In genomic region chr17:43661699-43662431, GRCh38 we compare ENCODE assay signal across 8 cellular contexts. TPM values are rescaled to one million over a fixed set of nuclear protein-coding genes. Genes with fewer than 3 reads are reported as not detected.
A peak's percentile ranks its signal among the peaks of the same experiment; 100 is the strongest.
DNase-seq lines count a peak whose midpoint lies in the region; ATAC-seq and TF ChIP-seq lines count a peak whose summit lies in the region.

Gene MEOX1, minus strand, starts transcription at chr17:43661922. Its CDS starts 388 bp downstream, at chr17:43661534.

- no peaks in the 10 kb centered on the region for H3K27me3 Mint-ChIP-seq in CD4-positive, CD25-positive, alpha-beta regulatory T cell
- H3K27me3 Mint-ChIP-seq in nephron (ENCODE audit: low read depth): peaks cover 7% of the 10 kb centered on the region

- peak in 1 of 2 donors; percentile 25 for ATAC-seq in CD4-positive, CD25-positive, alpha-beta regulatory T cell (ENCODE audit: low read depth in 2 of 2)

- H3K27ac Mint-ChIP-seq in CD4-positive, CD25-positive, alpha-beta regulatory T cell: peak within 1 kb of the TSS; percentile 81 to 96 (median 92)
- peak within 1 kb of the TSS; percentile 88 to 97 (median 90) for H3K27ac Mint-ChIP-seq in nephron

- H3K36me3 Mint-ChIP-seq in CD4-positive, CD25-positive, alpha-beta regulatory T cell: no peaks in the 10 kb centered on the region
- H3K36me3 Mint-ChIP-seq in nephron (ENCODE audit: low read depth): no peaks in the 10 kb centered on the region

- peak within 1 kb of the TSS; percentile 86 for H3K4me3 ChIP-seq in CD4-positive, CD25-positive, alpha-beta regulatory T cell (ENCODE audit: low read depth, low read length)
- no peak within 1 kb of the TSS for H3K4me3 ChIP-seq in cardiac fibroblast (replicated peaks in 1 of 2; ENCODE audit: low read depth in 2 of 2, low read length in 2 of 2)

- no peaks in the 10 kb centered on the region for H3K9me3 Mint-ChIP-seq in CD4-positive, CD25-positive, alpha-beta regulatory T cell
- no peaks in the 10 kb centered on the region for H3K9me3 Mint-ChIP-seq in nephron

- no peaks in the 10 kb centered on the region for H3K9me3 ChIP-seq in CD4-positive, CD25-positive, alpha-beta regulatory T cell (ENCODE audit: control insufficient read depth in 2 of 2, low read length in 2 of 2)

- H3K27ac ChIP-seq in CD4-positive, CD25-positive, alpha-beta regulatory T cell (ENCODE audit: insufficient read depth, low read length, poor library complexity, severe bottlenecking): peak within 1 kb of the TSS; percentile 75

- no peaks in the 10 kb centered on the region for H3K36me3 ChIP-seq in CD4-positive, CD25-positive, alpha-beta regulatory T cell (ENCODE audit: control insufficient read depth, insufficient read depth, low read length)

- H3K4me3 Mint-ChIP-seq in CD4-positive, CD25-positive, alpha-beta regulatory T cell: peak within 1 kb of the TSS; percentile 66 to 93 (median 84)
- H3K4me3 Mint-ChIP-seq in nephron: peak within 1 kb of the TSS; percentile 75 to 86 (median 77)

- H3K4me1 ChIP-seq in CD4-positive, CD25-positive, alpha-beta regulatory T cell (ENCODE audit: control insufficient read depth, insufficient read depth, low read length, poor library complexity, severe bottlenecking): peaks cover 62% of the 10 kb centered on the region

- H3K4me1 Mint-ChIP-seq in CD4-positive, CD25-positive, alpha-beta regulatory T cell: peaks cover 6 to 71% (median 36%) of the 10 kb centered on the region in 4 donors
- peaks cover 72% of the 10 kb centered on the region for H3K4me1 Mint-ChIP-seq in nephron

- DNase-seq in CD4-positive, CD25-positive, alpha-beta regulatory T cell: peak in 1 of 3 donors; percentile 74
- DNase-seq in NCI-H446 treated with DMSO at 0.1 percent for 48 hours (lab: John Stamatoyannopoulos, UW) (peak; percentile 5), cardiac fibroblast (ENCODE audit: low read depth in 2 of 2) (peak; percentile 60 to 64), NCI-H187 treated with DMSO at 0.1 percent for 48 hours (lab: John Stamatoyannopoulos, UW) (no peak), T-helper 9 cell (no peak), NCI-H345 (lab: John Stamatoyannopoulos, UW) (no peak), OCI-M2 (lab: John Stamatoyannopoulos, UW; ENCODE audit: unreplicated experiment) (no peak)

- no peak for TF ChIP-seq CTCF in cardiac fibroblast (IDR thresholded peaks at IDR 0.05; ENCODE audit: low read depth, low read length)
- TF ChIP-seq CTCF in nephron (IDR thresholded peaks at IDR 0.05; ENCODE audit: unreplicated experiment in 3 of 3): no peak

- H3K27me3 ChIP-seq in CD4-positive, CD25-positive, alpha-beta regulatory T cell (ENCODE audit: control insufficient read depth, insufficient read depth, low read length): no peaks in the 10 kb centered on the region

RNA-seq across cellular contexts. Expression of gene MEOX1, which starts in this region (rescaled TPM):
- total RNA-seq in CD4-positive, CD25-positive, alpha-beta regulatory T cell: 15.3 TPM
- 10 to 100 TPM; 25.4 to 36.5 (median 32.1) TPM for polyA plus RNA-seq in CD4-positive, CD25-positive, alpha-beta regulatory T cell

Comparison
In these comparisons a context has a peak if more than half of its experiments do, and no peak if none do; other contexts are left out.
1. DNase-seq: peak in NCI-H446 treated with DMSO at 0.1 percent for 48 hours (single experiment) and cardiac fibroblast (2 of 2); none in NCI-H187 treated with DMSO at 0.1 percent for 48 hours (single experiment), T-helper 9 cell (single experiment), NCI-H345 (single experiment) and OCI-M2 (single experiment).